In the genomic region with DNA sequence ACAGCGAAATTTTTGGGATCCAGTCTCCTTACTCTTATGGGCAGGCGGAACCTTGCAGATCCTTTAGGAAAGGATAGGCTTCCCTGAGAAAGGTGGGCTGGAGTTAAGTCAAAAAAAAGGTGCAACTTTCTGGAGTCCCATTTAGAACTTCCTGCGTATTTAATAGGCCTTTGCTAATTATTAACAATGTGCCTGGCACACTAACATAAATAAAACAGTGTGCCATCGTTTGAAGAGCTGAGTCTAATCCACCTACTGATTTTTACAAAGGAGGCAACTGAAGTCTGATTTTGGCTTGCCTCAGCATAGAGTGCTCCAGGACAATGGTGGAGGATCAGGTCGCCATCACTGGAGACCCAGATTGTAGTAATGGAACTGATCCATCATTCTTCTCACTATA, we compare ENCODE assay signal across 34 cellular contexts. TPM values are rescaled to one million over a fixed set of nuclear protein-coding genes. Genes with fewer than 3 reads are reported as not detected.
"Had no signal": no experiment of that assay in that cellular context is flagged by ENCODE, and none has a peak within 500 bp of the region (broad histone marks: within the 10 kb centered on the region; RNA-seq: fewer than 3 reads in every experiment).

No MANE protein-coding gene starts in this region.

- H3K27me3 ChIP-seq: brain microvascular endothelial cell, esophagus muscularis mucosa, foreskin keratinocyte, gastrocnemius medialis, heart left ventricle had no signal

- H3K27ac Mint-ChIP-seq: activated B cell treated with CpG ODN at 0.5 μM for 24 hours; activated CD8-positive, alpha-beta T cell treated with anti-CD3 and anti-CD28 coated beads for 36 hours; activated naive CD8-positive, alpha-beta T cell; activated T-helper 17 cell treated with anti-CD3 and anti-CD28 coated beads, Interleukin-2, amount 50 U/mL, for 72 hours; effector memory CD8-positive, alpha-beta T cell; T-cell; T-helper 1 cell treated with Interleukin-12 subunit alpha and Interleukin-12 subunit beta and Interleukin-4 antibody, amounts not matched to agents 30 μg/mL and 1 μg/mL, for 36 hours; T-helper 2 cell treated with Interferon-gamma antibody and Interleukin-4, amounts not matched to agents 5 μg/mL and 100 μg/mL, for 36 hours had no signal

- H3K27me3 Mint-ChIP-seq: activated B cell treated with CpG ODN at 0.5 μM for 24 hours; activated CD8-positive, alpha-beta T cell treated with anti-CD3 and anti-CD28 coated beads for 36 hours; activated naive CD8-positive, alpha-beta T cell; activated T-helper 17 cell treated with anti-CD3 and anti-CD28 coated beads, Interleukin-2, amount 50 U/mL, for 72 hours; central memory CD8-positive, alpha-beta T cell; effector memory CD8-positive, alpha-beta T cell; T-cell had no signal

- FAIRE-seq: bronchial epithelial cell had no signal

- ATAC-seq: activated CD4-positive, CD25-positive, alpha-beta regulatory T cell treated with anti-CD3 and anti-CD28 coated beads, Interleukin-2, amount 50 U/mL, for 24 hours; activated CD8-positive, alpha-beta T cell treated with anti-CD3 and anti-CD28 coated beads for 36 hours; activated T-cell treated with anti-CD3 and anti-CD28 coated beads, Interleukin-2, amount 50 U/mL, for 4 hours; activated T-helper 17 cell treated with anti-CD3 and anti-CD28 coated beads, Interleukin-2, amount 50 U/mL, for 72 hours; effector memory CD8-positive, alpha-beta T cell; foreskin keratinocyte; gastrocnemius medialis; heart left ventricle; T-cell had no signal

- H3K4me3 ChIP-seq: esophagus muscularis mucosa, gastrocnemius medialis, heart left ventricle had no signal

- H3K4me1 Mint-ChIP-seq: activated B cell treated with CpG ODN at 0.5 μM for 24 hours; activated T-helper 17 cell treated with anti-CD3 and anti-CD28 coated beads, Interleukin-2, amount 50 U/mL, for 72 hours; central memory CD8-positive, alpha-beta T cell; T-cell had no signal

- H3K36me3 ChIP-seq: esophagus muscularis mucosa, gastrocnemius medialis, WERI-Rb-1 had no signal

- DNase-seq: activated B cell treated with CpG ODN at 0.5 μM for 24 hours; activated CD4-positive, alpha-beta T cell treated with anti-CD3 and anti-CD28 coated beads for 48 hours; activated CD4-positive, alpha-beta T cell treated with anti-CD3 and anti-CD28 coated beads, Interleukin-2, amount 50 U/mL, for 1 hour; activated CD4-positive, alpha-beta T cell treated with anti-CD3 and anti-CD28 coated beads, Interleukin-2, amount 50 U/mL, for 48 hours; activated CD8-positive, alpha-beta memory T cell treated with anti-CD3 and anti-CD28 coated beads for 24 hours; activated CD8-positive, alpha-beta T cell treated with anti-CD3 and anti-CD28 coated beads for 36 hours; activated effector memory CD4-positive, alpha-beta T cell treated with Interleukin-2 at 50 U/mL for 16 hours; activated gamma-delta T cell treated with Interleukin-2 at 50 U/mL for 16 hours; activated naive CD4-positive, alpha-beta T cell treated with anti-CD3 and anti-CD28 coated beads, Interleukin-2, amount 50 U/mL, for 16 hours; activated naive CD4-positive, alpha-beta T cell treated with Interleukin-2 at 50 U/mL for 16 hours; activated T-cell treated with anti-CD3 and anti-CD28 coated beads, Interleukin-2, amount 50 U/mL, for 4 hours; amniotic stem cell; anterior cingulate cortex; brain microvascular endothelial cell; cortex of kidney; dermis blood vessel endothelial cell; effector CD4-positive, alpha-beta T cell; effector memory CD8-positive, alpha-beta T cell; erythroblast; foreskin keratinocyte; gastrocnemius medialis; glutamatergic neuron; heart left ventricle; T-cell; T1000; WERI-Rb-1 had no signal

- H3K9me3 ChIP-seq: esophagus muscularis mucosa, gastrocnemius medialis, heart left ventricle had no signal

- H3K36me3 Mint-ChIP-seq: activated naive CD8-positive, alpha-beta T cell; T-cell had no signal

- H3K9me3 Mint-ChIP-seq: activated B cell treated with CpG ODN at 0.5 μM for 24 hours; activated CD8-positive, alpha-beta T cell treated with anti-CD3 and anti-CD28 coated beads for 36 hours; activated T-cell treated with anti-CD3 and anti-CD28 coated beads, Interleukin-2, amount 50 U/mL, for 4 hours; activated T-helper 17 cell treated with anti-CD3 and anti-CD28 coated beads, Interleukin-2, amount 50 U/mL, for 72 hours; central memory CD8-positive, alpha-beta T cell; T-cell; T-helper 1 cell treated with Interleukin-12 subunit alpha and Interleukin-12 subunit beta and Interleukin-4 antibody, amounts not matched to agents 30 μg/mL and 1 μg/mL, for 36 hours; T-helper 2 cell treated with Interferon-gamma antibody and Interleukin-4, amounts not matched to agents 5 μg/mL and 100 μg/mL, for 36 hours had no signal

- H3K4me3 Mint-ChIP-seq: activated B cell treated with CpG ODN at 0.5 μM for 24 hours; activated CD8-positive, alpha-beta T cell treated with anti-CD3 and anti-CD28 coated beads for 36 hours; activated naive CD8-positive, alpha-beta T cell; activated T-cell treated with anti-CD3 and anti-CD28 coated beads, Interleukin-2, amount 50 U/mL, for 4 hours; activated T-helper 17 cell treated with anti-CD3 and anti-CD28 coated beads, Interleukin-2, amount 50 U/mL, for 72 hours; central memory CD8-positive, alpha-beta T cell; effector memory CD8-positive, alpha-beta T cell; T-cell; T-helper 1 cell treated with Interleukin-12 subunit alpha and Interleukin-12 subunit beta and Interleukin-4 antibody, amounts not matched to agents 30 μg/mL and 1 μg/mL, for 36 hours; T-helper 2 cell treated with Interferon-gamma antibody and Interleukin-4, amounts not matched to agents 5 μg/mL and 100 μg/mL, for 36 hours had no signal

- H3K27ac ChIP-seq: brain microvascular endothelial cell, esophagus muscularis mucosa, foreskin keratinocyte, gastrocnemius medialis, heart left ventricle, WERI-Rb-1 had no signal

RNA-seq across cellular contexts. Expression of a gene that starts 15.7 kb away (rescaled TPM):
- total RNA-seq: activated B cell treated with CpG ODN at 0.5 μM for 24 hours had no signal
